11 cellular contexts compared by ENCODE assay signal in the genomic region with DNA sequence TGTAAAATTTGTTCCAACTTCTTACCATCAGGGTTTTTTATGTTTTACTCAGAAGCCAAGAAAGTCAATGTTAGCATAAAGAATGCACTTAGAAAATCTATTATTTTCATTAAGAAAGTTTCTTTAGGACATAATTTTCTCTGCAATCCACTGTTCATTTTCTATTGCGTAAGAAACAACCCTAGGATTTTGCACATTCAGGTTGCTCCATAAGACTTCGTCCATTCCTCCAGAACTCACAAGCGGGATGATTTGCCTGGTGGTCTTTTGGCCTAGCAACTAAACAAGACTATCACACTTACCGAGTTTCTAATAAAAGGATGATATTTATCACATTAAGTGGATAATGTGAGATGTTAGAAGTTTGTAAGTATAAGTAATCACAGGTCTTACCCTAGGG.
"Had no signal": no experiment of that assay in that cellular context is flagged by ENCODE, and none has a peak within 500 bp of the region (broad histone marks: within the 10 kb centered on the region; RNA-seq: fewer than 3 reads in every experiment).

No MANE protein-coding gene starts in this region.

- H3K27ac ChIP-seq: GM23248 had no signal

- H2AFZ ChIP-seq: GM23248, GM23338 had no signal

- DNase-seq: GM23248, GOT3, H7, H9, HCEC 1CT, HFFc6 had no signal

- H3K4me3 ChIP-seq: GM23248, GM23338, HAP-1 had no signal

- H3K9ac ChIP-seq: GM23248 had no signal

- H3K4me2 ChIP-seq: GM23338 had no signal

- ATAC-seq: GM23338, HCT116 had no signal

- H3K36me3 ChIP-seq: HAP-1 had no signal

- FAIRE-seq: H1, H54 had no signal

- H3K9me3 ChIP-seq: HAP-1 had no signal

- H3K4me1 ChIP-seq: HAP-1 had no signal
